1 cellular context compared by ENCODE assay signal in genomic region chr6:99614430-99615161, GRCh38.
TF ChIP-seq lines count a peak whose summit lies in the region.

No MANE protein-coding gene starts in this region.

TF ChIP-seq in HEK293, 187 proteins besides CTCF, POLR2A, EP300 and RAD21 (continued from another document):
- TF ChIP-seq ZBTB10 (tag by site-specific recombination; IDR thresholded peaks at IDR 0.05) = peak; percentile 52
- peak; percentile 44 for TF ChIP-seq ZBTB11 (tag by site-specific recombination; conservative IDR thresholded peaks at IDR 0.05; ENCODE audit: low read depth)
- TF ChIP-seq ZNF621 (tag by site-specific recombination; IDR thresholded peaks at IDR 0.05) = no peak
